ENCODE assay signal across 1 cellular context in the genomic region with DNA sequence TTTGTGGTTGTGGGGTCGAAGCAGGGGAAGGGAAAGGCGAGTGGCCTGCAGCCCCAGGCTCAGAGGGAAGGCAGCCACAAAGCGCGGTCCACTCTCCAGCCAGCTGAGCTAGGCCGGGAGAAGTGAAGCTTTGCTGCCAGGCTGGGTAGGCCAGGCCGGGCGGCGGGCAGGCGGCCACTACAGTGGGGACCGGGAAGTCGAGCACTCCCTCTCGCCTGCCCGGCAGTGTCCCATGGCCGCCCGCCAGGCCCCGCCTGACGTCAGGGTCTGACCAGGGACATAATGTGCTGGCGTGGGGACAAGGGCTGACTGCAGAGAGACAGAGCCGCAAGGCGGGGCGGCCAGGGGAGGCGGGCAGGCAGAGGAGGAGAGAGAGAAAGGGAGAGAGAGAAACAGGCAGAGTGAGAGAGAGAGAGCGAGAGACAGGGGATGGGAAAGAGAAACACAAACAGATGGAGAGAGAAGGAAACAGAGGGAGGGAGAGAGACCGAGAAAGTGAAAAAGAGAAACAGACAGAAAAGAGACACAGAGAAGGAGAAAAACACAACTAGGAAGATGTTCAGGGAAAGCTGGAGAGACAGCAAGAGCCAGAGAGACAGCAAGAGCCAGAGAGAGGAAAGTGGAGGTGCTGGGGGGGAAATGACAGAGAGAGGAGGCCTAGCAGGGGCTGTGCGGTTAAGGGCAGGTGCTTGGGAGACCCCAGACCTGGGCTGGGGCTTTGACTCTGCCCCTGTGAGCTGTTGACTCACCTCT.
TF ChIP-seq lines count a peak whose summit lies in the region.

No MANE protein-coding gene starts in this region.

TF ChIP-seq in A549, 52 proteins besides CTCF, POLR2A, EP300 and RAD21 (continued from another document):
- TF ChIP-seq BCL3 (IDR thresholded peaks at IDR 0.05) (peak; percentile 62; the same call in 1 of the 3 replicates), ZFP36 (IDR thresholded peaks at IDR 0.05; ENCODE audit: borderline replicate concordance, partially characterized antibody) (no peak), FOXS1 (CRISPR knock-in tag; IDR thresholded peaks at IDR 0.05) (no peak), ZC3H11A (IDR thresholded peaks at IDR 0.05) (no peak), HOXA7 (CRISPR knock-in tag; IDR thresholded peaks at IDR 0.05) (no peak), USF2 (IDR thresholded peaks at IDR 0.05) (no peak), POLR2AphosphoS2 (conservative IDR thresholded peaks at IDR 0.05; ENCODE audit: low read length) (no peak), SMC3 (IDR thresholded peaks at IDR 0.05) (peak; percentile 36; the same call in 1 of the 3 replicates), FOSB (CRISPR knock-in tag; IDR thresholded peaks at IDR 0.05) (no peak), NFE2L2 (conservative IDR thresholded peaks at IDR 0.05; ENCODE audit: low read length) (no peak), MYC (IDR thresholded peaks at IDR 0.05; ENCODE audit: borderline replicate concordance, low read length) (no peak; the same call in 1 of the 2 replicates), HEYL (CRISPR knock-in tag; IDR thresholded peaks at IDR 0.05) (no peak), NPAS2 (CRISPR knock-in tag; IDR thresholded peaks at IDR 0.05; ENCODE audit: borderline replicate concordance) (no peak), JUN (IDR thresholded peaks at IDR 0.05) (peak in 1 of 2 experiments; percentile 66; a peak in 3 of 5 replicates), MAZ (IDR thresholded peaks at IDR 0.05; ENCODE audit: borderline replicate concordance, low read depth, low read length) (no peak)
- TF ChIP-seq, protein P1, sequence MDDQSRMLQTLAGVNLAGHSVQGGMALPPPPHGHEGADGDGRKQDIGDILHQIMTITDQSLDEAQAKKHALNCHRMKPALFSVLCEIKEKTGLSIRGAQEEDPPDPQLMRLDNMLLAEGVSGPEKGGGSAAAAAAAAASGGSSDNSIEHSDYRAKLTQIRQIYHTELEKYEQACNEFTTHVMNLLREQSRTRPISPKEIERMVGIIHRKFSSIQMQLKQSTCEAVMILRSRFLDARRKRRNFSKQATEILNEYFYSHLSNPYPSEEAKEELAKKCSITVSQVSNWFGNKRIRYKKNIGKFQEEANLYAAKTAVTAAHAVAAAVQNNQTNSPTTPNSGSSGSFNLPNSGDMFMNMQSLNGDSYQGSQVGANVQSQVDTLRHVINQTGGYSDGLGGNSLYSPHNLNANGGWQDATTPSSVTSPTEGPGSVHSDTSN (IDR thresholded peaks at IDR 0.05), result no peak
- TF ChIP-seq, protein P2, sequence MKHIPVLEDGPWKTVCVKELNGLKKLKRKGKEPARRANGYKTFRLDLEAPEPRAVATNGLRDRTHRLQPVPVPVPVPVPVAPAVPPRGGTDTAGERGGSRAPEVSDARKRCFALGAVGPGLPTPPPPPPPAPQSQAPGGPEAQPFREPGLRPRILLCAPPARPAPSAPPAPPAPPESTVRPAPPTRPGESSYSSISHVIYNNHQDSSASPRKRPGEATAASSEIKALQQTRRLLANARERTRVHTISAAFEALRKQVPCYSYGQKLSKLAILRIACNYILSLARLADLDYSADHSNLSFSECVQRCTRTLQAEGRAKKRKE (CRISPR knock-in tag; IDR thresholded peaks at IDR 0.05; ENCODE audit: low read depth), result no peak
- TF ChIP-seq, protein P3, sequence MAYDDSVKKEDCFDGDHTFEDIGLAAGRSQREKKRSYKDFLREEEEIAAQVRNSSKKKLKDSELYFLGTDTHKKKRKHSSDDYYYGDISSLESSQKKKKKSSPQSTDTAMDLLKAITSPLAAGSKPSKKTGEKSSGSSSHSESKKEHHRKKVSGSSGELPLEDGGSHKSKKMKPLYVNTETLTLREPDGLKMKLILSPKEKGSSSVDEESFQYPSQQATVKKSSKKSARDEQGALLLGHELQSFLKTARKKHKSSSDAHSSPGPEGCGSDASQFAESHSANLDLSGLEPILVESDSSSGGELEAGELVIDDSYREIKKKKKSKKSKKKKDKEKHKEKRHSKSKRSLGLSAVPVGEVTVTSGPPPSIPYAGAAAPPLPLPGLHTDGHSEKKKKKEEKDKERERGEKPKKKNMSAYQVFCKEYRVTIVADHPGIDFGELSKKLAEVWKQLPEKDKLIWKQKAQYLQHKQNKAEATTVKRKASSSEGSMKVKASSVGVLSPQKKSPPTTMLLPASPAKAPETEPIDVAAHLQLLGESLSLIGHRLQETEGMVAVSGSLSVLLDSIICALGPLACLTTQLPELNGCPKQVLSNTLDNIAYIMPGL (CRISPR knock-in tag; IDR thresholded peaks at IDR 0.05; ENCODE audit: borderline replicate concordance), result no peak
- TF ChIP-seq, protein P4, sequence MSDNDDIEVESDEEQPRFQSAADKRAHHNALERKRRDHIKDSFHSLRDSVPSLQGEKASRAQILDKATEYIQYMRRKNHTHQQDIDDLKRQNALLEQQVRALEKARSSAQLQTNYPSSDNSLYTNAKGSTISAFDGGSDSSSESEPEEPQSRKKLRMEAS (IDR thresholded peaks at IDR 0.05), result peak; percentile 78
